1 cellular context compared by ENCODE assay signal in the genomic region with DNA sequence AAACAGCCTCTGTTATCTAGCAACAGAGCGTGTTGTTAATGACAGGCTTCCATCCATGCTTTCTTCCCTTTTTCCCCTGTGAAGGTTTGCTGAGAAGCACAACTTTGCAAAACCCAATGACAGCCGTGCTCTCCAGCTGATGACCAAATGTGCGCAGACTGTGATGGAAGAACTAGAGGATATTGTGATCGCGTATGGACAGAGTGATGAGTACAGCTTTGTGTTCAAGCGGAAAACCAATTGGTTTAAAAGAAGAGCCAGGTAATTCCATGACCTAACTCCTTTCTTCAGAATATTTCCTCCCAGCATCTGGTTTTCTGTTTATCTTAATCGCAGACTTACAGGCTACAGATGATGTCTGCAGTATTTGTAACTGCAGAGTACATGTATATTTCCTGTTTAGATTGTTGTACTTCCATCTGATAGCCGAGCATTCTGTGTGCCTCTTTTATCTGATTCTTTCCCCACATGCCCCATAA.
TF ChIP-seq lines count a peak whose summit lies in the region.

No MANE protein-coding gene starts in this region.

TF ChIP-seq in K562, 482 proteins besides CTCF, POLR2A, EP300 and RAD21 (continued from another document and continues in another):
- TF ChIP-seq, protein P1, sequence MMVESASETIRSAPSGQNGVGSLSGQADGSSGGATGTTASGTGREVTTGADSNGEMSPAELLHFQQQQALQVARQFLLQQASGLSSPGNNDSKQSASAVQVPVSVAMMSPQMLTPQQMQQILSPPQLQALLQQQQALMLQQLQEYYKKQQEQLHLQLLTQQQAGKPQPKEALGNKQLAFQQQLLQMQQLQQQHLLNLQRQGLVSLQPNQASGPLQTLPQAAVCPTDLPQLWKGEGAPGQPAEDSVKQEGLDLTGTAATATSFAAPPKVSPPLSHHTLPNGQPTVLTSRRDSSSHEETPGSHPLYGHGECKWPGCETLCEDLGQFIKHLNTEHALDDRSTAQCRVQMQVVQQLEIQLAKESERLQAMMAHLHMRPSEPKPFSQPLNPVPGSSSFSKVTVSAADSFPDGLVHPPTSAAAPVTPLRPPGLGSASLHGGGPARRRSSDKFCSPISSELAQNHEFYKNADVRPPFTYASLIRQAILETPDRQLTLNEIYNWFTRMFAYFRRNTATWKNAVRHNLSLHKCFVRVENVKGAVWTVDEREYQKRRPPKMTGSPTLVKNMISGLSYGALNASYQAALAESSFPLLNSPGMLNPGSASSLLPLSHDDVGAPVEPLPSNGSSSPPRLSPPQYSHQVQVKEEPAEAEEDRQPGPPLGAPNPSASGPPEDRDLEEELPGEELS (CRISPR knock-in tag; IDR thresholded peaks at IDR 0.05; ENCODE audit: borderline replicate concordance): no peak
- no peak for TF ChIP-seq ZNF263 (CRISPR knock-in tag; IDR thresholded peaks at IDR 0.05; ENCODE audit: borderline replicate concordance)
- no peak for TF ChIP-seq TRIM28 (IDR thresholded peaks at IDR 0.05)
- TF ChIP-seq ZNF639 (CRISPR knock-in tag; conservative IDR thresholded peaks at IDR 0.05 in 1 of 2, IDR thresholded peaks at IDR 0.05 in 1 of 2): no peak
- TF ChIP-seq, protein P2, sequence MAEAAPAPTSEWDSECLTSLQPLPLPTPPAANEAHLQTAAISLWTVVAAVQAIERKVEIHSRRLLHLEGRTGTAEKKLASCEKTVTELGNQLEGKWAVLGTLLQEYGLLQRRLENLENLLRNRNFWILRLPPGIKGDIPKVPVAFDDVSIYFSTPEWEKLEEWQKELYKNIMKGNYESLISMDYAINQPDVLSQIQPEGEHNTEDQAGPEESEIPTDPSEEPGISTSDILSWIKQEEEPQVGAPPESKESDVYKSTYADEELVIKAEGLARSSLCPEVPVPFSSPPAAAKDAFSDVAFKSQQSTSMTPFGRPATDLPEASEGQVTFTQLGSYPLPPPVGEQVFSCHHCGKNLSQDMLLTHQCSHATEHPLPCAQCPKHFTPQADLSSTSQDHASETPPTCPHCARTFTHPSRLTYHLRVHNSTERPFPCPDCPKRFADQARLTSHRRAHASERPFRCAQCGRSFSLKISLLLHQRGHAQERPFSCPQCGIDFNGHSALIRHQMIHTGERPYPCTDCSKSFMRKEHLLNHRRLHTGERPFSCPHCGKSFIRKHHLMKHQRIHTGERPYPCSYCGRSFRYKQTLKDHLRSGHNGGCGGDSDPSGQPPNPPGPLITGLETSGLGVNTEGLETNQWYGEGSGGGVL (CRISPR knock-in tag; IDR thresholded peaks at IDR 0.05): no peak
- TF ChIP-seq ZNF609 (CRISPR knock-in tag; IDR thresholded peaks at IDR 0.05; ENCODE audit: borderline replicate concordance): no peak
- TF ChIP-seq, protein P3, sequence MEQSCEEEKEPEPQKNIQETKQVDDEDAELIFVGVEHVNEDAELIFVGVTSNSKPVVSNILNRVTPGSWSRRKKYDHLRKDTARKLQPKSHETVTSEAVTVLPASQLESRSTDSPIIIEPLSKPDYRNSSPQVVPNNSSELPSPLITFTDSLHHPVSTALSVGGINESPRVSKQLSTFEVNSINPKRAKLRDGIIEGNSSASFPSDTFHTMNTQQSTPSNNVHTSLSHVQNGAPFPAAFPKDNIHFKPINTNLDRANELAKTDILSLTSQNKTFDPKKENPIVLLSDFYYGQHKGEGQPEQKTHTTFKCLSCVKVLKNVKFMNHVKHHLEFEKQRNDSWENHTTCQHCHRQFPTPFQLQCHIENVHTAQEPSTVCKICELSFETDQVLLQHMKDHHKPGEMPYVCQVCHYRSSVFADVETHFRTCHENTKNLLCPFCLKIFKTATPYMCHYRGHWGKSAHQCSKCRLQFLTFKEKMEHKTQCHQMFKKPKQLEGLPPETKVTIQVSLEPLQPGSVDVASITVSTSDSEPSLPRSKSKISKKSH (CRISPR knock-in tag; IDR thresholded peaks at IDR 0.05): no peak
- no peak for TF ChIP-seq ZNF354B (CRISPR knock-in tag; IDR thresholded peaks at IDR 0.05)
- TF ChIP-seq ZNF436 (CRISPR knock-in tag; IDR thresholded peaks at IDR 0.05): no peak
- TF ChIP-seq SAFB (IDR thresholded peaks at IDR 0.05; ENCODE audit: borderline replicate concordance, low read depth, low read length): no peak
- TF ChIP-seq ZNF589 (CRISPR knock-in tag; IDR thresholded peaks at IDR 0.05; ENCODE audit: low read depth): no peak; the same call in 1 of the 2 replicates
- TF ChIP-seq MCM7 (IDR thresholded peaks at IDR 0.05): no peak
- TF ChIP-seq, protein P4, sequence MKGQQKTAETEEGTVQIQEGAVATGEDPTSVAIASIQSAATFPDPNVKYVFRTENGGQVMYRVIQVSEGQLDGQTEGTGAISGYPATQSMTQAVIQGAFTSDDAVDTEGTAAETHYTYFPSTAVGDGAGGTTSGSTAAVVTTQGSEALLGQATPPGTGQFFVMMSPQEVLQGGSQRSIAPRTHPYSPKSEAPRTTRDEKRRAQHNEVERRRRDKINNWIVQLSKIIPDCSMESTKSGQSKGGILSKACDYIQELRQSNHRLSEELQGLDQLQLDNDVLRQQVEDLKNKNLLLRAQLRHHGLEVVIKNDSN (CRISPR knock-in tag; IDR thresholded peaks at IDR 0.05): no peak
- TF ChIP-seq NELFE (IDR thresholded peaks at IDR 0.05; ENCODE audit: insufficient read depth, insufficient read length): no peak
- TF ChIP-seq CEBPB (tag; IDR thresholded peaks at IDR 0.05): no peak; the same call in 1 of the 2 replicates
- TF ChIP-seq SETDB1 (IDR thresholded peaks at IDR 0.05; ENCODE audit: low read length): no peak
- peak; percentile 72 for TF ChIP-seq SMAD4 (CRISPR knock-in tag; conservative IDR thresholded peaks at IDR 0.05)
- no peak for TF ChIP-seq SRSF3 (IDR thresholded peaks at IDR 0.05; ENCODE audit: insufficient read depth, low read length)
- no peak for TF ChIP-seq CHAMP1 (IDR thresholded peaks at IDR 0.05)
- no peak for TF ChIP-seq EWSR1 (IDR thresholded peaks at IDR 0.05; ENCODE audit: borderline replicate concordance, low read depth, partially characterized antibody)
- TF ChIP-seq KAT2B (IDR thresholded peaks at IDR 0.05; ENCODE audit: low read depth, low read length): no peak
- TF ChIP-seq ZNF124 (CRISPR knock-in tag; IDR thresholded peaks at IDR 0.05): no peak
- TF ChIP-seq JUND (IDR thresholded peaks at IDR 0.05; ENCODE audit: borderline replicate concordance, low read depth, low read length): no peak
- peak; percentile 11; the same call in 1 of the 3 replicates for TF ChIP-seq JUND (tag; IDR thresholded peaks at IDR 0.05; ENCODE audit: borderline replicate concordance, low read depth, low read length)
- TF ChIP-seq, protein P5, sequence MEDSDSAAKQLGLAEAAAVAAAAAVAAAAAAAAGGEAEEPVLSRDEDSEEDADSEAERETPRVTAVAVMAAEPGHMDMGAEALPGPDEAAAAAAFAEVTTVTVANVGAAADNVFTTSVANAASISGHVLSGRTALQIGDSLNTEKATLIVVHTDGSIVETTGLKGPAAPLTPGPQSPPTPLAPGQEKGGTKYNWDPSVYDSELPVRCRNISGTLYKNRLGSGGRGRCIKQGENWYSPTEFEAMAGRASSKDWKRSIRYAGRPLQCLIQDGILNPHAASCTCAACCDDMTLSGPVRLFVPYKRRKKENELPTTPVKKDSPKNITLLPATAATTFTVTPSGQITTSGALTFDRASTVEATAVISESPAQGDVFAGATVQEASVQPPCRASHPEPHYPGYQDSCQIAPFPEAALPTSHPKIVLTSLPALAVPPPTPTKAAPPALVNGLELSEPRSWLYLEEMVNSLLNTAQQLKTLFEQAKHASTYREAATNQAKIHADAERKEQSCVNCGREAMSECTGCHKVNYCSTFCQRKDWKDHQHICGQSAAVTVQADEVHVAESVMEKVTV (CRISPR knock-in tag; IDR thresholded peaks at IDR 0.05): no peak
- TF ChIP-seq THRB (CRISPR knock-in tag; conservative IDR thresholded peaks at IDR 0.05): no peak
- TF ChIP-seq SREBF2 (CRISPR knock-in tag; IDR thresholded peaks at IDR 0.05): no peak
